In genomic region chr12:125861299-125862281, GRCh38 we compare ENCODE assay signal across 16 cellular contexts.
DNase-seq lines count a peak whose midpoint lies in the region; ATAC-seq and TF ChIP-seq lines count a peak whose summit lies in the region.
"Had no signal": no experiment of that assay in that cellular context is flagged by ENCODE, and none has a peak within 500 bp of the region (broad histone marks: within the 10 kb centered on the region; RNA-seq: fewer than 3 reads in every experiment).

No MANE protein-coding gene starts in this region.

- H3K9me3 ChIP-seq in RWPE2 (ENCODE audit: severe bottlenecking): no peaks in the 10 kb centered on the region
- peaks cover 18% of the 10 kb centered on the region for H3K9me3 ChIP-seq in left ventricle myocardium inferior (replicated peaks)
- H3K9me3 ChIP-seq in osteoblast (ENCODE audit: low read depth, low read length): no peaks in the 10 kb centered on the region

- in situ Hi-C loops in GM13977 (cut with MboI; ENCODE audit: low pct_unique_long_range_greater_than_20kb, low sequenced_read_pairs, unreplicated experiment): no loop called here
- in situ Hi-C loops in KBM-7 (cut with MboI; ENCODE audit: low pct_unique_long_range_greater_than_20kb, low sequenced_read_pairs): no loop called here

- H3K36me3 ChIP-seq in RWPE2 (ENCODE audit: low read depth): no peaks in the 10 kb centered on the region
- H3K36me3 ChIP-seq in left ventricle myocardium inferior: no peaks in the 10 kb centered on the region
- no peaks in the 10 kb centered on the region for H3K36me3 ChIP-seq in osteoblast (ENCODE audit: insufficient read depth, low read length)

- H3K79me2 ChIP-seq in osteoblast (ENCODE audit: insufficient read depth, low read length): no peaks in the 10 kb centered on the region

- no peaks in the 10 kb centered on the region for H3K36me3 Mint-ChIP-seq in mesothelial cell of epicardium

- DNase-seq in Daoy (ENCODE audit: low read depth) (peak; percentile 70), RWPE2 (ENCODE audit: low spot score) (peak; percentile 45), left ventricle myocardium inferior (peak; percentile 60), putamen (ENCODE audit: low spot score) (peak; percentile 23), GM13977 (ENCODE audit: low spot score) (no peak), KBM-7 (no peak), mesothelial cell of epicardium (ENCODE audit: low spot score in 2 of 2, unreplicated experiment in 2 of 2) (no peak), osteoblast (ENCODE audit: insufficient read length, low spot score, missing footprints) (no peak)
- DNase-seq: activated CD8-positive, alpha-beta memory T cell treated with anti-CD3 and anti-CD28 coated beads for 24 hours; activated naive CD4-positive, alpha-beta T cell; central memory CD4-positive, alpha-beta T cell; DND-41; naive B cell; NCI-H446 treated with DMSO at 0.1 percent for 48 hours had no signal

- H3K4me3 Mint-ChIP-seq in mesothelial cell of epicardium: no peak overlapping the region
- H3K4me3 Mint-ChIP-seq: B cell had no signal

- no peak overlapping the region for H2AFZ ChIP-seq in osteoblast (ENCODE audit: low read length)

- no peaks in the 10 kb centered on the region for H4K20me1 ChIP-seq in osteoblast (ENCODE audit: insufficient read depth, low read length)

- no peak overlapping the region for H3K27ac ChIP-seq in RWPE2 (ENCODE audit: poor library complexity, severe bottlenecking)
- H3K27ac ChIP-seq in left ventricle myocardium inferior (replicated peaks): no peak overlapping the region
- H3K27ac ChIP-seq in osteoblast (ENCODE audit: low read depth, low read length): no peak overlapping the region

- H3K4me1 ChIP-seq in RWPE2 (ENCODE audit: insufficient read depth, poor library complexity, severe bottlenecking) (no peaks in the 10 kb centered on the region), left ventricle myocardium inferior (no peaks in the 10 kb centered on the region), osteoblast (ENCODE audit: insufficient read depth, low read length) (no peaks in the 10 kb centered on the region)

- no peaks in the 10 kb centered on the region for H3K4me1 Mint-ChIP-seq in mesothelial cell of epicardium
- H3K4me1 Mint-ChIP-seq: B cell, naive B cell had no signal

- H3K27me3 ChIP-seq in RWPE2 (ENCODE audit: insufficient read depth, poor library complexity, severe bottlenecking) (no peaks in the 10 kb centered on the region), left ventricle myocardium inferior (ENCODE audit: low read depth) (peaks cover 22% of the 10 kb centered on the region), osteoblast (ENCODE audit: insufficient read depth, low read length) (no peaks in the 10 kb centered on the region)

- no peak overlapping the region for H3K4me2 ChIP-seq in osteoblast (ENCODE audit: insufficient read depth, low read length)

- H3K27ac Mint-ChIP-seq in mesothelial cell of epicardium: no peak overlapping the region
- H3K27ac Mint-ChIP-seq: B cell, naive B cell had no signal

- intact Hi-C loops in left ventricle myocardium inferior (cut with micrococcal nuclease): no loop called here

- H3K27me3 Mint-ChIP-seq in mesothelial cell of epicardium (ENCODE audit: low read depth): no peaks in the 10 kb centered on the region
- H3K27me3 Mint-ChIP-seq: B cell had no signal

- H3K9me3 Mint-ChIP-seq in mesothelial cell of epicardium: peaks cover 37% of the 10 kb centered on the region

- no peak overlapping the region for H3K4me3 ChIP-seq in RWPE2 (ENCODE audit: severe bottlenecking)
- H3K4me3 ChIP-seq in left ventricle myocardium inferior: peak overlapping the region; percentile 58
- no peak overlapping the region for H3K4me3 ChIP-seq in osteoblast (ENCODE audit: insufficient read depth, low read length)
- H3K4me3 ChIP-seq: GM12878 had no signal

- no peak for TF ChIP-seq CTCF in RWPE2 (IDR thresholded peaks at IDR 0.05; ENCODE audit: poor library complexity, severe bottlenecking)
- TF ChIP-seq CTCF in left ventricle myocardium inferior (IDR thresholded peaks at IDR 0.05; ENCODE audit: borderline replicate concordance): no peak
- no peak for TF ChIP-seq CTCF in GM13977 (IDR thresholded peaks at IDR 0.05; ENCODE audit: extremely low read depth, insufficient read depth, missing control alignments)
- TF ChIP-seq CTCF in mesothelial cell of epicardium (IDR thresholded peaks at IDR 0.05; ENCODE audit: unreplicated experiment): no peak
- TF ChIP-seq CTCF in osteoblast (IDR thresholded peaks at IDR 0.05; ENCODE audit: extremely low read depth, low read depth, low read length): no peak

- peak; percentile 54; the same call in 2 of the 3 replicates for ATAC-seq in RWPE2 (ENCODE audit: low read depth)
- ATAC-seq: GM12878 had no signal

Comparison
In these comparisons a context has a peak if more than half of its experiments do, and no peak if none do; other contexts are left out.
1. DNase-seq: peak in Daoy (single experiment), RWPE2 (single experiment), left ventricle myocardium inferior (single experiment) and putamen (single experiment); none in GM13977 (single experiment), KBM-7 (single experiment), mesothelial cell of epicardium (0 of 2) and osteoblast (single experiment).